In the genomic region with DNA sequence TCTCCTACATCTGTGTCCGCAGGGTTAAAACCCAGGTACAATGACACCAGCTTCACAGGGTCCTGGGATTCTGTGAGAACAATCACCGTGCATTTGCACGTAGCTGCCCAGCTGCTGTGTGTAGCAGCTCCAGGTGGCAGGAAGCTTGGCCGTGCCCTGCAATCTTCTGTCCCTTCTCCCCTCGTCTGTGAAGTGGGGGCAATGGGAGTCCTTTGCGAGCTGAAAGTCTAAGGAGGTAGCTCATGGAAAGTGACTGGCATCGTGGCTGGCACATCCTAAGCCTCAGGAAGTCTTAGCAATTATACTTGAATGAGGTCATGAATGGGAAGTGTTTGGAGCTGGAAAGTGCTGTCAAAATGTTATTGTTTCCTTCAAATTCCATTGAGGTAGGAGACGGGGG, we compare ENCODE assay signal across 19 cellular contexts.
"Had no signal": no experiment of that assay in that cellular context is flagged by ENCODE, and none has a peak within 500 bp of the region (broad histone marks: within the 10 kb centered on the region; RNA-seq: fewer than 3 reads in every experiment).

No MANE protein-coding gene starts in this region.

- H3K4me1 ChIP-seq: adrenal gland, SJCRH30 had no signal

- H3K36me3 ChIP-seq: adrenal gland, brain microvascular endothelial cell, SJCRH30 had no signal

- DNase-seq: activated CD4-positive, alpha-beta T cell treated with anti-CD3 and anti-CD28 coated beads, Interleukin-2, amount 10 ng/mL, durations not matched to agents 7 days and 5 days; activated CD4-positive, alpha-beta T cell treated with anti-CD3 and anti-CD28 coated beads, Interleukin-2, amount 50 U/mL, for 48 hours; activated CD8-positive, alpha-beta T cell treated with anti-CD3 and anti-CD28 coated beads, Interleukin-2, amount 10 ng/mL, durations not matched to agents 7 days and 5 days; activated gamma-delta T cell treated with Interleukin-2 at 50 U/mL for 16 hours; activated naive CD4-positive, alpha-beta T cell treated with anti-CD3 and anti-CD28 coated beads for 36 hours; activated T-cell treated with anti-CD3 and anti-CD28 coated beads, Interleukin-2, amount 50 U/mL, for 24 hours; adrenal gland; brain microvascular endothelial cell; NCI-H1105 treated with DMSO at 0.1 percent for 48 hours; NCI-H1436; NCI-H1694; NCI-H2029; NCI-H345; NCI-H524 treated with DMSO at 0.1 percent for 48 hours; SJCRH30 had no signal

- H3K9me3 ChIP-seq: adrenal gland, SJCRH30 had no signal

- ATAC-seq: activated CD8-positive, alpha-beta T cell treated with anti-CD3 and anti-CD28 coated beads, Interleukin-2, amount 10 ng/mL, durations not matched to agents 7 days and 5 days; activated naive CD4-positive, alpha-beta T cell treated with anti-CD3 and anti-CD28 coated beads, Interleukin-2, amount 50 U/mL, for 72 hours; K562; Panc1 had no signal

- H3K27me3 ChIP-seq: brain microvascular endothelial cell had no signal

- H3K4me3 ChIP-seq: adrenal gland, K562, SJCRH30, SK-N-MC had no signal

- H3K27ac ChIP-seq: adrenal gland, brain microvascular endothelial cell, SJCRH30, SK-N-MC had no signal
